ENCODE assay signal across 4 cellular contexts in genomic region chr19:31347356-31347755, GRCh38.
TF ChIP-seq lines count a peak whose summit lies in the region.

No MANE protein-coding gene starts in this region.

TF ChIP-seq in A549, 52 proteins besides CTCF, POLR2A, EP300 and RAD21:
- TF ChIP-seq HMGXB4 (CRISPR knock-in tag; IDR thresholded peaks at IDR 0.05; ENCODE audit: borderline replicate concordance) (no peak), JUN (IDR thresholded peaks at IDR 0.05) (no peak), USF2 (IDR thresholded peaks at IDR 0.05) (no peak), ZC3H11A (IDR thresholded peaks at IDR 0.05) (no peak), KDM5A (IDR thresholded peaks at IDR 0.05) (no peak), TFCP2L1 (CRISPR knock-in tag; IDR thresholded peaks at IDR 0.05) (no peak)

TF ChIP-seq in GM23338, 12 proteins besides CTCF, POLR2A, EP300 and RAD21 (continues in another document):
- TF ChIP-seq ZNF331 (CRISPR knock-in tag; IDR thresholded peaks at IDR 0.05; ENCODE audit: low read depth), result no peak
- no peak for TF ChIP-seq EZH2phosphoT487 (IDR thresholded peaks at IDR 0.05; ENCODE audit: unreplicated experiment)
- no peak for TF ChIP-seq EZH2 (IDR thresholded peaks at IDR 0.05; ENCODE audit: low read depth, unreplicated experiment)
- TF ChIP-seq ETS1 (IDR thresholded peaks at IDR 0.05), result no peak
- no peak for TF ChIP-seq CREB1 (CRISPR knock-in tag; IDR thresholded peaks at IDR 0.05; ENCODE audit: low read depth)
- TF ChIP-seq JUNB (IDR thresholded peaks at IDR 0.05; ENCODE audit: unreplicated experiment), result no peak
- no peak for TF ChIP-seq REST (IDR thresholded peaks at IDR 0.05; ENCODE audit: unreplicated experiment)
- no peak for TF ChIP-seq POLR2AphosphoS5 (IDR thresholded peaks at IDR 0.05; ENCODE audit: low read depth)
- TF ChIP-seq NANOG (IDR thresholded peaks at IDR 0.05; ENCODE audit: borderline replicate concordance), result no peak
- TF ChIP-seq STAT1 (IDR thresholded peaks at IDR 0.05; ENCODE audit: unreplicated experiment), result no peak

TF ChIP-seq in H1, 55 proteins besides CTCF, POLR2A, EP300 and RAD21:
- TF ChIP-seq CBX8 (IDR thresholded peaks at IDR 0.05; ENCODE audit: borderline replicate concordance, low read depth, low read length) (no peak), E2F6 (IDR thresholded peaks at IDR 0.05) (no peak), EGR1 (IDR thresholded peaks at IDR 0.05; ENCODE audit: borderline replicate concordance, low read depth, low read length) (no peak), CHD7 (IDR thresholded peaks at IDR 0.05; ENCODE audit: insufficient replicate concordance, low read length) (no peak)

TF ChIP-seq in GM12891, 5 proteins besides CTCF, POLR2A, EP300 and RAD21:
- TF ChIP-seq SPI1 (IDR thresholded peaks at IDR 0.05; ENCODE audit: low read depth, low read length) (no peak), POLR2AphosphoS5 (IDR thresholded peaks at IDR 0.05; ENCODE audit: low read depth, low read length) (no peak), TAF1 (IDR thresholded peaks at IDR 0.05; ENCODE audit: low read depth, low read length) (no peak), POU2F2 (IDR thresholded peaks at IDR 0.05; ENCODE audit: low read depth, low read length) (no peak), PAX5 (IDR thresholded peaks at IDR 0.05; ENCODE audit: insufficient read depth, low read length, severe bottlenecking) (no peak)
